ENCODE assay signal across 21 cellular contexts in genomic region chr5:61139931-61140330, GRCh38. TPM values are rescaled to one million over a fixed set of nuclear protein-coding genes. Genes with fewer than 3 reads are reported as not detected.
DNase-seq lines count a peak whose midpoint lies in the region; ATAC-seq, FAIRE-seq and TF ChIP-seq lines count a peak whose summit lies in the region.
"Had no signal": no experiment of that assay in that cellular context is flagged by ENCODE, and none has a peak within 500 bp of the region (broad histone marks: within the 10 kb centered on the region; RNA-seq: fewer than 3 reads in every experiment).

No MANE protein-coding gene starts in this region.

- H4K91ac ChIP-seq in trophoblast cell (ENCODE audit: low read depth, low read length), result no peak overlapping the region

- peaks cover 13% of the 10 kb centered on the region for H3K4me1 Mint-ChIP-seq in nephron
- H3K4me1 Mint-ChIP-seq: CD4-positive, alpha-beta memory T cell; CD8-positive, alpha-beta memory T cell had no signal

- H3K4me3 Mint-ChIP-seq in nephron, result no peak overlapping the region
- H3K4me3 Mint-ChIP-seq: CD14-positive monocyte; CD4-positive, alpha-beta memory T cell; CD4-positive, CD25-positive, alpha-beta regulatory T cell; CD8-positive, alpha-beta memory T cell had no signal

- no peak for DNase-seq in HTR-8/SVneo (ENCODE audit: insufficient read length, low spot score)
- DNase-seq in trophoblast cell, result no peak
- DNase-seq in spleen, result peak; percentile 40
- no peak for DNase-seq in left lobe of liver (ENCODE audit: low spot score)
- DNase-seq in AG08396 (ENCODE audit: low spot score), result no peak
- DNase-seq: CD4-positive, alpha-beta memory T cell; CD4-positive, CD25-positive, alpha-beta regulatory T cell; CD8-positive, alpha-beta memory T cell; COR-L47; DMS79 treated with DMSO at 0.1 percent for 48 hours; GF-D8 had no signal

- peak; percentile 16 for FAIRE-seq in HTR-8/SVneo (lab: Jason Lieb, UNC)
- FAIRE-seq: A549, G401.6, GM12891, GM19239 had no signal

- no peak overlapping the region for H2BK120ac ChIP-seq in trophoblast cell (ENCODE audit: insufficient read depth, low read length, poor library complexity)

- H4K8ac ChIP-seq in trophoblast cell (ENCODE audit: low read depth, low read length), result no peak overlapping the region

- H2AFZ ChIP-seq in trophoblast cell (ENCODE audit: insufficient read depth, low read length, poor library complexity), result no peak overlapping the region

- no peaks in the 10 kb centered on the region for H3K36me3 Mint-ChIP-seq in nephron (ENCODE audit: low read depth)
- H3K36me3 Mint-ChIP-seq: CD14-positive monocyte; CD4-positive, alpha-beta memory T cell; CD4-positive, CD25-positive, alpha-beta regulatory T cell had no signal

- no peak overlapping the region for H3K4ac ChIP-seq in trophoblast cell (ENCODE audit: low read depth, low read length)

- no peak overlapping the region for H2BK5ac ChIP-seq in trophoblast cell (ENCODE audit: low read depth, low read length, poor library complexity)

- no peak overlapping the region for H3K4me3 ChIP-seq in trophoblast cell (ENCODE audit: low read depth, low read length)
- no peak overlapping the region for H3K4me3 ChIP-seq in spleen
- H3K4me3 ChIP-seq: A549, BLaER1 had no signal

- no peaks in the 10 kb centered on the region for H3K9me3 Mint-ChIP-seq in nephron
- H3K9me3 Mint-ChIP-seq: CD14-positive monocyte; CD4-positive, alpha-beta memory T cell; CD8-positive, alpha-beta memory T cell had no signal

- H3K9me3 ChIP-seq in trophoblast cell (ENCODE audit: insufficient read depth, low read depth, low read length) (no peaks in the 10 kb centered on the region), spleen (no peaks in the 10 kb centered on the region)
- H3K9me3 ChIP-seq: A549, BE2C, BLaER1 had no signal

- no peaks in the 10 kb centered on the region for H3K4me1 ChIP-seq in trophoblast cell (ENCODE audit: control insufficient read depth in 1 of 2, insufficient read depth in 2 of 2, low read length in 2 of 2)
- no peaks in the 10 kb centered on the region for H3K4me1 ChIP-seq in spleen
- H3K4me1 ChIP-seq: A549, BE2C, BLaER1 had no signal

- H4K12ac ChIP-seq in trophoblast cell (ENCODE audit: low read depth, low read length), result no peak overlapping the region

- no peak overlapping the region for H3K14ac ChIP-seq in trophoblast cell (ENCODE audit: low read length)

- intact Hi-C loops in spleen (cut with DNase I; ENCODE audit: low total_unique reads), result no loop called here

- WGBS in trophoblast cell (ENCODE audit: extremely low coverage, insufficient coverage, insufficient read length), result no CpG with 5 or more reads among the region's 4 CpGs
- 86 to 93% (median 91%) methylated on average over 4 of the region's 4 CpGs for WGBS in spleen, 5 donors

- H3K27ac ChIP-seq in trophoblast cell (ENCODE audit: low read depth, low read length) (no peak overlapping the region), spleen (no peak overlapping the region)
- H3K27ac ChIP-seq: 22Rv1, A549, BLaER1 had no signal

- no peaks in the 10 kb centered on the region for H3K27me3 ChIP-seq in trophoblast cell (ENCODE audit: insufficient read depth, low read length)
- H3K27me3 ChIP-seq in spleen (replicated peaks in 1 of 7), result no peaks in the 10 kb centered on the region
- H3K27me3 ChIP-seq: BE2C, BLaER1 had no signal

- peak overlapping the region; percentile 21 for H3K23ac ChIP-seq in trophoblast cell (ENCODE audit: low read length)

- H3K36me3 ChIP-seq in trophoblast cell (ENCODE audit: control insufficient read depth in 1 of 2, insufficient read depth in 2 of 2, low read length in 2 of 2) (no peaks in the 10 kb centered on the region), spleen (no peaks in the 10 kb centered on the region)
- H3K36me3 ChIP-seq: BE2C, BLaER1 had no signal

- H3K27me3 Mint-ChIP-seq in nephron (ENCODE audit: low read depth), result no peaks in the 10 kb centered on the region
- H3K27me3 Mint-ChIP-seq: CD4-positive, alpha-beta memory T cell; CD4-positive, CD25-positive, alpha-beta regulatory T cell; CD8-positive, alpha-beta memory T cell had no signal

- peak overlapping the region in 2 of 3 experiments; percentile 41 to 57 for H3K27ac Mint-ChIP-seq in nephron
- H3K27ac Mint-ChIP-seq: CD14-positive monocyte; CD4-positive, alpha-beta memory T cell had no signal

- no peak overlapping the region for H2AK5ac ChIP-seq in trophoblast cell (ENCODE audit: low read length)

- TF ChIP-seq POLR2A in spleen (IDR thresholded peaks at IDR 0.05), result no peak

- ATAC-seq in left lobe of liver (no peak), HG03442 (IDR thresholded peaks at IDR 0.05; ENCODE audit: unreplicated experiment) (no peak)
- ATAC-seq: A549 had no signal

- H3K79me1 ChIP-seq in trophoblast cell (ENCODE audit: low read length), result no peaks in the 10 kb centered on the region

- no peak overlapping the region for H3K18ac ChIP-seq in trophoblast cell (ENCODE audit: low read length)

- no peak overlapping the region for H3K4me2 ChIP-seq in trophoblast cell (ENCODE audit: low read length)
- H3K4me2 ChIP-seq: A549, BLaER1 had no signal

- H3K79me2 ChIP-seq in trophoblast cell (ENCODE audit: control insufficient read depth, insufficient read depth, low read length, poor library complexity), result no peaks in the 10 kb centered on the region

- H3K9ac ChIP-seq in trophoblast cell (ENCODE audit: low read length), result no peak overlapping the region
- H3K9ac ChIP-seq: BLaER1 had no signal

- TF ChIP-seq CTCF in nephron (IDR thresholded peaks at IDR 0.05; ENCODE audit: unreplicated experiment in 3 of 3) (no peak), spleen (IDR thresholded peaks at IDR 0.05 in 8 of 11, conservative IDR thresholded peaks at IDR 0.05 in 3 of 11) (no peak)

- H2BK12ac ChIP-seq in trophoblast cell (ENCODE audit: low read length), result no peak overlapping the region

RNA-seq across cellular contexts. Expression of gene SMIM15, which starts 22.3 kb away (rescaled TPM):
- polyA plus RNA-seq in trophoblast cell (2013), result 36.5 and 39.5 TPM in 2 replicates
- total RNA-seq in spleen, result 10 to 100 TPM; 24.0 to 42.9 (median 38.7) TPM
- polyA plus RNA-seq in spleen, result 10 to 100 TPM; 14.4 to 21.1 (median 20.0) TPM
- 26.7 TPM for total RNA-seq in left lobe of liver
